Comparison of ENCODE assay signal across 1 cellular context in the genomic region with DNA sequence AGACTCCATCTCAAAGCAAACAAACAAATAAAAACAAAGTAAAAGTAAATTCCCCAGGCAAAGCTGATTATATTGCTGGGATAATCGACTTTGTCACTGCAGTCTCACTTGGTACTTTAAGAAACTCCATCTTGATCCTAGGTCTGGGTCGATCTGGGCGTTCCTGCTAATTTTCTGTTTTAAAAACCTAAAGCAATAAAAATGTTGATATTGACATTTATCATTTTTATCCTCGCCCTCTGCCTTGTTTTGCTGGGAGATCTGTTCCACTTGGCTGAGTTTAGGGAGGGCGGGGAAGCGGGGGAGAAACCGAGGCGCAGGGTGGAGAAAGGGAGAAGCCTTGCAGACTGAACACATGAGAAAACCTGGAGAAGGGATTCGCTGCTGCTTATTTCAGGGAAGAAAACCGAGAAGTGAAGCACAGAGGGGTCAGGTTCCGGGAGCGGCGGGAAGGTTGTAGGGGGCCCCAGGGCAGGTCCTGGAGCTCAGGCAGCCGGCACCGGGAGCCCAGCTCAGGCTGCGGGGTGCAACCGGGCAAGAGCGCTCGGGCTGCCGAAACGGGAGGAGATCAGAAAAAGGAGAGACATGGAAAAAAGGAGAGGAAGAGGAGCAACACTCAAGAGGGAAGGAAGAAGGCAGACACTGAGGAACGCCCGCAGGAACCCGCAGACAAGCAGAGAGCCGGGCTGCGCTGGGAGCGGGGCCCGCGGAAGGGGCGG.
TF ChIP-seq lines count a peak whose summit lies in the region.

No MANE protein-coding gene starts in this region.

TF ChIP-seq in HepG2, 621 proteins besides CTCF, POLR2A, EP300 and RAD21 (continued from another document):
- TF ChIP-seq, protein P1, sequence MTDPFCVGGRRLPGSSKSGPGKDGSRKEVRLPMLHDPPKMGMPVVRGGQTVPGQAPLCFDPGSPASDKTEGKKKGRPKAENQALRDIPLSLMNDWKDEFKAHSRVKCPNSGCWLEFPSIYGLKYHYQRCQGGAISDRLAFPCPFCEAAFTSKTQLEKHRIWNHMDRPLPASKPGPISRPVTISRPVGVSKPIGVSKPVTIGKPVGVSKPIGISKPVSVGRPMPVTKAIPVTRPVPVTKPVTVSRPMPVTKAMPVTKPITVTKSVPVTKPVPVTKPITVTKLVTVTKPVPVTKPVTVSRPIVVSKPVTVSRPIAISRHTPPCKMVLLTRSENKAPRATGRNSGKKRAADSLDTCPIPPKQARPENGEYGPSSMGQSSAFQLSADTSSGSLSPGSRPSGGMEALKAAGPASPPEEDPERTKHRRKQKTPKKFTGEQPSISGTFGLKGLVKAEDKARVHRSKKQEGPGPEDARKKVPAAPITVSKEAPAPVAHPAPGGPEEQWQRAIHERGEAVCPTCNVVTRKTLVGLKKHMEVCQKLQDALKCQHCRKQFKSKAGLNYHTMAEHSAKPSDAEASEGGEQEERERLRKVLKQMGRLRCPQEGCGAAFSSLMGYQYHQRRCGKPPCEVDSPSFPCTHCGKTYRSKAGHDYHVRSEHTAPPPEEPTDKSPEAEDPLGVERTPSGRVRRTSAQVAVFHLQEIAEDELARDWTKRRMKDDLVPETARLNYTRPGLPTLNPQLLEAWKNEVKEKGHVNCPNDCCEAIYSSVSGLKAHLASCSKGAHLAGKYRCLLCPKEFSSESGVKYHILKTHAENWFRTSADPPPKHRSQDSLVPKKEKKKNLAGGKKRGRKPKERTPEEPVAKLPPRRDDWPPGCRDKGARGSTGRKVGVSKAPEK (CRISPR knock-in tag; IDR thresholded peaks at IDR 0.05; ENCODE audit: borderline replicate concordance) = no peak
- TF ChIP-seq, protein P2, sequence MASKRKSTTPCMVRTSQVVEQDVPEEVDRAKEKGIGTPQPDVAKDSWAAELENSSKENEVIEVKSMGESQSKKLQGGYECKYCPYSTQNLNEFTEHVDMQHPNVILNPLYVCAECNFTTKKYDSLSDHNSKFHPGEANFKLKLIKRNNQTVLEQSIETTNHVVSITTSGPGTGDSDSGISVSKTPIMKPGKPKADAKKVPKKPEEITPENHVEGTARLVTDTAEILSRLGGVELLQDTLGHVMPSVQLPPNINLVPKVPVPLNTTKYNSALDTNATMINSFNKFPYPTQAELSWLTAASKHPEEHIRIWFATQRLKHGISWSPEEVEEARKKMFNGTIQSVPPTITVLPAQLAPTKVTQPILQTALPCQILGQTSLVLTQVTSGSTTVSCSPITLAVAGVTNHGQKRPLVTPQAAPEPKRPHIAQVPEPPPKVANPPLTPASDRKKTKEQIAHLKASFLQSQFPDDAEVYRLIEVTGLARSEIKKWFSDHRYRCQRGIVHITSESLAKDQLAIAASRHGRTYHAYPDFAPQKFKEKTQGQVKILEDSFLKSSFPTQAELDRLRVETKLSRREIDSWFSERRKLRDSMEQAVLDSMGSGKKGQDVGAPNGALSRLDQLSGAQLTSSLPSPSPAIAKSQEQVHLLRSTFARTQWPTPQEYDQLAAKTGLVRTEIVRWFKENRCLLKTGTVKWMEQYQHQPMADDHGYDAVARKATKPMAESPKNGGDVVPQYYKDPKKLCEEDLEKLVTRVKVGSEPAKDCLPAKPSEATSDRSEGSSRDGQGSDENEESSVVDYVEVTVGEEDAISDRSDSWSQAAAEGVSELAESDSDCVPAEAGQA (IDR thresholded peaks at IDR 0.05; ENCODE audit: low read depth) = no peak
- TF ChIP-seq, protein P2 (CRISPR knock-in tag; IDR thresholded peaks at IDR 0.05; ENCODE audit: borderline replicate concordance) = 0 out of 2 replicates have a peak, but pooled peaks have one; percentile 12
- TF ChIP-seq HIVEP1 (CRISPR knock-in tag; IDR thresholded peaks at IDR 0.05) (0 out of 2 replicates have a peak, but pooled peaks have one; percentile 28), POLR2AphosphoS5 (IDR thresholded peaks at IDR 0.05; ENCODE audit: low read depth, low read length) (peak; percentile 82), ZC3H4 (CRISPR knock-in tag; IDR thresholded peaks at IDR 0.05; ENCODE audit: borderline replicate concordance) (no peak), ZNF563 (CRISPR knock-in tag; IDR thresholded peaks at IDR 0.05) (0 out of 2 replicates have a peak, but pooled peaks have one; percentile 32), HNRNPLL (IDR thresholded peaks at IDR 0.05; ENCODE audit: low read depth, low read length, poor library complexity, severe bottlenecking) (peak; percentile 89), MIXL1 (CRISPR knock-in tag; IDR thresholded peaks at IDR 0.05) (no peak)
- TF ChIP-seq, protein P3, sequence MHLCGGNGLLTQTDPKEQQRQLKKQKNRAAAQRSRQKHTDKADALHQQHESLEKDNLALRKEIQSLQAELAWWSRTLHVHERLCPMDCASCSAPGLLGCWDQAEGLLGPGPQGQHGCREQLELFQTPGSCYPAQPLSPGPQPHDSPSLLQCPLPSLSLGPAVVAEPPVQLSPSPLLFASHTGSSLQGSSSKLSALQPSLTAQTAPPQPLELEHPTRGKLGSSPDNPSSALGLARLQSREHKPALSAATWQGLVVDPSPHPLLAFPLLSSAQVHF (CRISPR knock-in tag; IDR thresholded peaks at IDR 0.05) = no peak
